In genomic region chr3:152193673-152194267, GRCh38 we compare ENCODE assay signal across 8 cellular contexts.
A peak's percentile ranks its signal among the peaks of the same experiment; 100 is the strongest.
DNase-seq lines count a peak whose midpoint lies in the region; ATAC-seq, FAIRE-seq and TF ChIP-seq lines count a peak whose summit lies in the region.

No MANE protein-coding gene starts in this region.

- peaks cover 82% of the 10 kb centered on the region for H3K4me1 Mint-ChIP-seq in activated CD8-positive, alpha-beta T cell treated with anti-CD3 and anti-CD28 coated beads, Interleukin-2, amount 10 ng/mL, durations not matched to agents 7 days and 5 days (ENCODE audit: low read depth)

- WGBS in spleen, 5 donors = 48 to 54% (median 50%) methylated on average over 16 of the region's 16 CpGs

- no peak for TF ChIP-seq POLR2A in spleen (IDR thresholded peaks at IDR 0.05)

- peaks cover 11 to 89% (median 60%) of the 10 kb centered on the region in 6 donors for H3K4me1 ChIP-seq in spleen

- peak overlapping the region; percentile 83 for H3K27ac Mint-ChIP-seq in activated CD8-positive, alpha-beta T cell treated with anti-CD3 and anti-CD28 coated beads, Interleukin-2, amount 10 ng/mL, durations not matched to agents 7 days and 5 days

- peak overlapping the region; percentile 71 for H3K4me3 Mint-ChIP-seq in activated CD8-positive, alpha-beta T cell treated with anti-CD3 and anti-CD28 coated beads, Interleukin-2, amount 10 ng/mL, durations not matched to agents 7 days and 5 days

- CTCF ChIA-PET in activated CD8-positive, alpha-beta T cell treated with anti-CD3 and anti-CD28 coated beads, Interleukin-2, amount 10 ng/mL, durations not matched to agents 7 days and 5 days (lab: Charles Lee) = interaction anchor here (1.1 to 2.7 kb wide), 5 partner anchors 10 to 106 kb away, joined by 3 to 32 read pairs (median 7); no protein-coding TSS in a partner anchor

- no peak for FAIRE-seq in D721Med (lab: Jason Lieb, UNC)

- no peaks in the 10 kb centered on the region for H3K9me3 Mint-ChIP-seq in activated CD8-positive, alpha-beta T cell treated with anti-CD3 and anti-CD28 coated beads, Interleukin-2, amount 10 ng/mL, durations not matched to agents 7 days and 5 days (ENCODE audit: insufficient read depth)

- no peaks in the 10 kb centered on the region for H3K9me3 ChIP-seq in spleen

- peak; percentile 65 for ATAC-seq in HG03159 (IDR thresholded peaks at IDR 0.05; ENCODE audit: unreplicated experiment)
- peak; percentile 75 for ATAC-seq in activated CD8-positive, alpha-beta T cell treated with anti-CD3 and anti-CD28 coated beads, Interleukin-2, amount 10 ng/mL, durations not matched to agents 7 days and 5 days
- no peak for ATAC-seq in esophagus mucosa

- no peaks in the 10 kb centered on the region for H3K27me3 ChIP-seq in spleen (replicated peaks in 1 of 7)

- no peaks in the 10 kb centered on the region for H3K27me3 Mint-ChIP-seq in activated CD8-positive, alpha-beta T cell treated with anti-CD3 and anti-CD28 coated beads, Interleukin-2, amount 10 ng/mL, durations not matched to agents 7 days and 5 days (ENCODE audit: low read depth)

- H3K4me3 ChIP-seq in spleen = peak overlapping the region in 7 of 8 donors; percentile 7 to 67 (median 30)

- TF ChIP-seq CTCF in spleen (IDR thresholded peaks at IDR 0.05 in 8 of 11, conservative IDR thresholded peaks at IDR 0.05 in 3 of 11) (no peak), D721Med (IDR thresholded peaks at IDR 0.05; ENCODE audit: insufficient read depth, missing control alignments) (no peak)

- intact Hi-C loops in spleen (cut with DNase I; ENCODE audit: low total_unique reads) = no loop called here

- peaks cover 4% of the 10 kb centered on the region for H3K36me3 Mint-ChIP-seq in activated CD8-positive, alpha-beta T cell treated with anti-CD3 and anti-CD28 coated beads, Interleukin-2, amount 10 ng/mL, durations not matched to agents 7 days and 5 days (ENCODE audit: low read depth)

- H3K36me3 ChIP-seq in spleen = no peaks in the 10 kb centered on the region

- POLR2A ChIA-PET in activated CD8-positive, alpha-beta T cell treated with anti-CD3 and anti-CD28 coated beads, Interleukin-2, amount 10 ng/mL, durations not matched to agents 7 days and 5 days (lab: Charles Lee) = interaction anchor here (0.6 to 2.9 kb wide), 8 partner anchors 10 to 114 kb away, joined by 3 to 28 read pairs (median 5); partner anchors contain the start of gene MBNL1

- peak in 2 of 3 donors; percentile 13 to 32 for DNase-seq in stimulated activated CD4-positive, alpha-beta T cell treated with anti-CD3 and anti-CD28 coated beads, Interleukin-12 subunit alpha, Interleukin-12 subunit beta, amount 100 ng/mL, for 48 hours (ENCODE audit: low read depth in 2 of 3, low spot score in 1 of 3)
- no peak for DNase-seq in stimulated activated CD4-positive, alpha-beta T cell treated with anti-CD3 and anti-CD28 coated beads, Interleukin-2, amount 100 ng/mL, for 24 hours
- peak; percentile 66 for DNase-seq in activated CD8-positive, alpha-beta T cell treated with anti-CD3 and anti-CD28 coated beads, Interleukin-2, amount 10 ng/mL, durations not matched to agents 7 days and 5 days
- DNase-seq in spleen = peak; percentile 74
- no peak for DNase-seq in D721Med (ENCODE audit: insufficient read length, low spot score)
- DNase-seq in SKM-1 treated with dmso at 0.1 percent for 144 hours (lab: John Stamatoyannopoulos, UW; ENCODE audit: unreplicated experiment) = no peak

- H3K27ac ChIP-seq in spleen = peak overlapping the region; percentile 18 to 92 (median 78)

Comparison
In these comparisons a context has a peak if more than half of its experiments do, and no peak if none do; other contexts are left out.
1. DNase-seq: peak in stimulated activated CD4-positive, alpha-beta T cell treated with anti-CD3 and anti-CD28 coated beads, Interleukin-12 subunit alpha, Interleukin-12 subunit beta, amount 100 ng/mL, for 48 hours (2 of 3), activated CD8-positive, alpha-beta T cell treated with anti-CD3 and anti-CD28 coated beads, Interleukin-2, amount 10 ng/mL, durations not matched to agents 7 days and 5 days (single experiment) and spleen (single experiment); none in stimulated activated CD4-positive, alpha-beta T cell treated with anti-CD3 and anti-CD28 coated beads, Interleukin-2, amount 100 ng/mL, for 24 hours (0 of 2), D721Med (single experiment) and SKM-1 treated with dmso at 0.1 percent for 144 hours (single experiment).